ENCODE assay signal across 23 cellular contexts in the genomic region with DNA sequence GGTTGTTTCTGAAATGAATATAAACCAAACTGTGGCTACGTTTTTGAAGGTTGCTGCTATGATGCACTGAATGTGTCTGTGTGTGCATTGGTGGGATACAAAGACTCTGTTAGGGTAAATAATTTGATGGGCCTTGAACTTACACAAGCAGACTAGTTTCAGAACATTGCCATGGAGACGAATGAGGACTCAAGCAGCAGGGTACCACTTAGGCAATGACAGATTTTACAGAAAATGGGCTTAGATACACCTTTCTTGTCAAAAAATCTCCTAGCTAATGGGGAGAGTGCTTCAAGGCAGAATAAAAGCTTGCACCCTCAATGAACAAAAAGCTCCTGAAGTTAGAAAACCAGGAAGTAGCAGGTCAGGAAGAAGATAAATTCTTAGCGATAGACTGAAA.
"Had no signal": no experiment of that assay in that cellular context is flagged by ENCODE, and none has a peak within 500 bp of the region (broad histone marks: within the 10 kb centered on the region; RNA-seq: fewer than 3 reads in every experiment).

No MANE protein-coding gene starts in this region.

- H3K9me3 ChIP-seq: gastrocnemius medialis, lower lobe of right lung, stomach, thyroid gland had no signal

- H3K27ac Mint-ChIP-seq: effector memory CD8-positive, alpha-beta T cell; neural progenitor cell; progenitor cell of endocrine pancreas; type B pancreatic cell had no signal

- H3K4me3 ChIP-seq: coronary artery, gastrocnemius medialis, heart left ventricle, hepatocyte, left ventricle myocardium inferior, lower lobe of right lung, neural progenitor cell, smooth muscle cell, stomach, thyroid gland had no signal

- H3K9me3 Mint-ChIP-seq: effector memory CD8-positive, alpha-beta T cell had no signal

- ATAC-seq: effector memory CD8-positive, alpha-beta T cell; gastrocnemius medialis; heart left ventricle; left colon; lower lobe of right lung; naive thymus-derived CD8-positive, alpha-beta T cell; sciatic nerve had no signal

- H3K27me3 ChIP-seq: gastrocnemius medialis, heart left ventricle, hepatocyte, stomach, thyroid gland had no signal

- H3K36me3 ChIP-seq: gastrocnemius medialis, heart left ventricle, left ventricle myocardium inferior, lower lobe of right lung, neural progenitor cell, stomach, thyroid gland had no signal

- H3K36me3 Mint-ChIP-seq: naive thymus-derived CD8-positive, alpha-beta T cell; neural progenitor cell; type B pancreatic cell had no signal

- DNase-seq: effector memory CD8-positive, alpha-beta T cell; erythroblast; heart left ventricle; left colon; left ventricle myocardium inferior; lower lobe of right lung; naive thymus-derived CD8-positive, alpha-beta T cell; stimulated activated CD4-positive, alpha-beta T cell treated with anti-CD3 and anti-CD28 coated beads, Interleukin-12 subunit alpha, Interleukin-12 subunit beta, amount 100 ng/mL, for 4 hours; stimulated activated CD4-positive, alpha-beta T cell treated with anti-CD3 and anti-CD28 coated beads, Interleukin-1b, Interleukin-23, amount 100 ng/mL, for 48 hours; stimulated activated CD4-positive, alpha-beta T cell treated with anti-CD3 and anti-CD28 coated beads, Interleukin-4, amount 100 ng/mL, for 1 hour; stimulated activated CD8-positive, alpha-beta memory T cell treated with anti-CD3 and anti-CD28 coated beads, Interleukin-4, amount 100 ng/mL, for 48 hours; stimulated activated naive CD4-positive, alpha-beta T cell treated with Interleukin-2 at 50 U/mL for 16 hours; stomach; thyroid gland had no signal

- H3K27ac ChIP-seq: coronary artery, hepatocyte, left ventricle myocardium inferior, lower lobe of right lung, neural progenitor cell, parathyroid adenoma, thyroid gland had no signal

- H3K4me3 Mint-ChIP-seq: effector memory CD8-positive, alpha-beta T cell; naive thymus-derived CD8-positive, alpha-beta T cell; neural progenitor cell; type B pancreatic cell had no signal
